Comparison of ENCODE assay signal across 1 cellular context in genomic region chr1:233664254-233664653, GRCh38.
TF ChIP-seq lines count a peak whose summit lies in the region.

No MANE protein-coding gene starts in this region.

TF ChIP-seq in GM23338, 12 proteins besides CTCF, POLR2A, EP300 and RAD21 (continued from another document):
- TF ChIP-seq, protein P1, sequence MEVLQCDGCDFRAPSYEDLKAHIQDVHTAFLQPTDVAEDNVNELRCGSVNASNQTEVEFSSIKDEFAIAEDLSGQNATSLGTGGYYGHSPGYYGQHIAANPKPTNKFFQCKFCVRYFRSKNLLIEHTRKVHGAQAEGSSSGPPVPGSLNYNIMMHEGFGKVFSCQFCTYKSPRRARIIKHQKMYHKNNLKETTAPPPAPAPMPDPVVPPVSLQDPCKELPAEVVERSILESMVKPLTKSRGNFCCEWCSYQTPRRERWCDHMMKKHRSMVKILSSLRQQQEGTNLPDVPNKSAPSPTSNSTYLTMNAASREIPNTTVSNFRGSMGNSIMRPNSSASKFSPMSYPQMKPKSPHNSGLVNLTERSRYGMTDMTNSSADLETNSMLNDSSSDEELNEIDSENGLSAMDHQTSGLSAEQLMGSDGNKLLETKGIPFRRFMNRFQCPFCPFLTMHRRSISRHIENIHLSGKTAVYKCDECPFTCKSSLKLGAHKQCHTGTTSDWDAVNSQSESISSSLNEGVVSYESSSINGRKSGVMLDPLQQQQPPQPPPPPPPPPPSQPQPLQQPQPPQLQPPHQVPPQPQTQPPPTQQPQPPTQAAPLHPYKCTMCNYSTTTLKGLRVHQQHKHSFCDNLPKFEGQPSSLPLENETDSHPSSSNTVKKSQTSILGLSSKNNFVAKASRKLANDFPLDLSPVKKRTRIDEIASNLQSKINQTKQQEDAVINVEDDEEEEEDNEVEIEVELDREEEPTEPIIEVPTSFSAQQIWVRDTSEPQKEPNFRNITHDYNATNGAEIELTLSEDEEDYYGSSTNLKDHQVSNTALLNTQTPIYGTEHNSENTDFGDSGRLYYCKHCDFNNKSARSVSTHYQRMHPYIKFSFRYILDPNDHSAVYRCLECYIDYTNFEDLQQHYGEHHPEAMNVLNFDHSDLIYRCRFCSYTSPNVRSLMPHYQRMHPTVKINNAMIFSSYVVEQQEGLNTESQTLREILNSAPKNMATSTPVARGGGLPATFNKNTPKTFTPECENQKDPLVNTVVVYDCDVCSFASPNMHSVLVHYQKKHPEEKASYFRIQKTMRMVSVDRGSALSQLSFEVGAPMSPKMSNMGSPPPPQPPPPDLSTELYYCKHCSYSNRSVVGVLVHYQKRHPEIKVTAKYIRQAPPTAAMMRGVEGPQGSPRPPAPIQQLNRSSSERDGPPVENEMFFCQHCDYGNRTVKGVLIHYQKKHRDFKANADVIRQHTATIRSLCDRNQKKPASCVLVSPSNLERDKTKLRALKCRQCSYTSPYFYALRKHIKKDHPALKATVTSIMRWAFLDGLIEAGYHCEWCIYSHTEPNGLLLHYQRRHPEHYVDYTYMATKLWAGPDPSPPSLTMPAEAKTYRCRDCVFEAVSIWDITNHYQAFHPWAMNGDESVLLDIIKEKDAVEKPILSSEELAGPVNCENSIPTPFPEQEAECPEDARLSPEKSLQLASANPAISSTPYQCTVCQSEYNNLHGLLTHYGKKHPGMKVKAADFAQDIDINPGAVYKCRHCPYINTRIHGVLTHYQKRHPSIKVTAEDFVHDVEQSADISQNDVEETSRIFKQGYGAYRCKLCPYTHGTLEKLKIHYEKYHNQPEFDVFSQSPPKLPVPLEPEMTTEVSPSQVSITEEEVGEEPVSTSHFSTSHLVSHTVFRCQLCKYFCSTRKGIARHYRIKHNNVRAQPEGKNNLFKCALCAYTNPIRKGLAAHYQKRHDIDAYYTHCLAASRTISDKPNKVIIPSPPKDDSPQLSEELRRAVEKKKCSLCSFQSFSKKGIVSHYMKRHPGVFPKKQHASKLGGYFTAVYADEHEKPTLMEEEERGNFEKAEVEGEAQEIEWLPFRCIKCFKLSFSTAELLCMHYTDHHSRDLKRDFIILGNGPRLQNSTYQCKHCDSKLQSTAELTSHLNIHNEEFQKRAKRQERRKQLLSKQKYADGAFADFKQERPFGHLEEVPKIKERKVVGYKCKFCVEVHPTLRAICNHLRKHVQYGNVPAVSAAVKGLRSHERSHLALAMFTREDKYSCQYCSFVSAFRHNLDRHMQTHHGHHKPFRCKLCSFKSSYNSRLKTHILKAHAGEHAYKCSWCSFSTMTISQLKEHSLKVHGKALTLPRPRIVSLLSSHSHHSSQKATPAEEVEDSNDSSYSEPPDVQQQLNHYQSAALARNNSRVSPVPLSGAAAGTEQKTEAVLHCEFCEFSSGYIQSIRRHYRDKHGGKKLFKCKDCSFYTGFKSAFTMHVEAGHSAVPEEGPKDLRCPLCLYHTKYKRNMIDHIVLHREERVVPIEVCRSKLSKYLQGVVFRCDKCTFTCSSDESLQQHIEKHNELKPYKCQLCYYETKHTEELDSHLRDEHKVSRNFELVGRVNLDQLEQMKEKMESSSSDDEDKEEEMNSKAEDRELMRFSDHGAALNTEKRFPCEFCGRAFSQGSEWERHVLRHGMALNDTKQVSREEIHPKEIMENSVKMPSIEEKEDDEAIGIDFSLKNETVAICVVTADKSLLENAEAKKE (CRISPR knock-in tag; IDR thresholded peaks at IDR 0.05), result no peak
- no peak for TF ChIP-seq CREB1 (CRISPR knock-in tag; IDR thresholded peaks at IDR 0.05; ENCODE audit: low read depth)
